8 cellular contexts compared by ENCODE assay signal in the genomic region with DNA sequence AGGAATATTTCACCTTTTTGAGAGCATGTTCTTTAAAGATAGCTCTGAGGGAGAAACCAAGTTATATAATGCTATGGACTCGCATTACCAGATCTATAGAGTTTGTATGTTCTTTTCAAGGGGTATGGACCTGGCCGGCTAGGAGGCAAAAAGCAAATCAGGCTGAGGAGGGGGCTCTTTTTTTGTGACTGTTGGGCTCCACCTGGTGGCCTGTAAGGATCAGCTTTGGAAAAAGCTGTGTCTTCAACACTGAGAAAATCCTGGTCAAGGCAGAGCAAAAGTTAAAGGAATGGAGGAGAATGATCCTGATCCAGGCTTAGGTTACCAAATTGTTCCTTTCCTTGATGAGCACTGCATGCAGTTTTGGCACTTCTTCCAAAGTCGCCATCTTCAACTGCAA.
DNase-seq lines count a peak whose midpoint lies in the region; ATAC-seq and TF ChIP-seq lines count a peak whose summit lies in the region.

No MANE protein-coding gene starts in this region.

- TF ChIP-seq CTCF in Caco-2 (IDR thresholded peaks at IDR 0.05; ENCODE audit: insufficient read depth in 1 of 2, low read depth in 1 of 2, low read length in 1 of 2, severe bottlenecking in 1 of 2, unreplicated experiment in 1 of 2) (peak in 1 of 2 experiments; percentile 65), HEK293 (tag by site-specific recombination; IDR thresholded peaks at IDR 0.05) (peak; percentile 54; the same call in 1 of the 2 replicates), neural cell (IDR thresholded peaks at IDR 0.05; ENCODE audit: poor library complexity, severe bottlenecking) (peak; percentile 60)

- DNase-seq in Caco-2 (peak; percentile 27 to 36), SK-MEL-5 (ENCODE audit: low read depth, low spot score) (peak; percentile 65), epidermal melanocyte (ENCODE audit: insufficient read length, low spot score) (peak; percentile 47), cortex of kidney (lab: John Stamatoyannopoulos, UW) (no peak), middle frontal gyrus (ENCODE audit: extremely low spot score, low spot score) (no peak)
- no peak for DNase-seq in effector memory CD8-positive, alpha-beta T cell

- no peaks in the 10 kb centered on the region for H3K9me3 ChIP-seq in Caco-2
- no peaks in the 10 kb centered on the region for H3K9me3 ChIP-seq in HEK293 (ENCODE audit: control insufficient read depth, insufficient read depth, low read depth, low read length)
- no peaks in the 10 kb centered on the region for H3K9me3 ChIP-seq in neural cell (ENCODE audit: low read length)

- H3K36me3 ChIP-seq in Caco-2 (ENCODE audit: control insufficient read depth, insufficient read depth, low read length) (no peaks in the 10 kb centered on the region), HEK293 (ENCODE audit: control insufficient read depth in 2 of 2, insufficient read depth in 1 of 2, low read length in 2 of 2) (no peaks in the 10 kb centered on the region), neural cell (ENCODE audit: insufficient read depth, low read length) (no peaks in the 10 kb centered on the region)

- H3K4me3 Mint-ChIP-seq in Caco-2 (ENCODE audit: unreplicated experiment) = no peak overlapping the region
- H3K4me3 Mint-ChIP-seq in effector memory CD8-positive, alpha-beta T cell = no peak overlapping the region

- in situ Hi-C loops in SK-MEL-5 (cut with HindIII; ENCODE audit: low pct_unique_long_range_greater_than_20kb, low sequenced_read_pairs) = no loop called here

- no peak overlapping the region for H3K4me2 ChIP-seq in neural cell (ENCODE audit: low read length)

- intact Hi-C loops in Caco-2 (cut with micrococcal nuclease; ENCODE audit: unreplicated experiment) = loop anchor here (1.0 to 5.0 kb wide), 3 partner anchors 185 to 236 kb away; no protein-coding TSS in a partner anchor

- no peak for ATAC-seq in effector memory CD8-positive, alpha-beta T cell (replicated peaks)

- no peak overlapping the region for H2AFZ ChIP-seq in neural cell (ENCODE audit: low read depth, low read length)

- H4K20me1 ChIP-seq in neural cell (ENCODE audit: insufficient read depth) = no peaks in the 10 kb centered on the region

- H3K9me3 Mint-ChIP-seq in Caco-2 (ENCODE audit: unreplicated experiment) = no peaks in the 10 kb centered on the region
- no peaks in the 10 kb centered on the region for H3K9me3 Mint-ChIP-seq in effector memory CD8-positive, alpha-beta T cell

- no peak overlapping the region for H3K27ac Mint-ChIP-seq in Caco-2 (ENCODE audit: unreplicated experiment)
- no peak overlapping the region for H3K27ac Mint-ChIP-seq in effector memory CD8-positive, alpha-beta T cell

- TF ChIP-seq EP300 in neural cell (conservative IDR thresholded peaks at IDR 0.05; ENCODE audit: poor library complexity, severe bottlenecking) = no peak

- TF ChIP-seq RAD21 in neural cell (conservative IDR thresholded peaks at IDR 0.05) = peak; percentile 59

- H3K79me2 ChIP-seq in neural cell (replicated peaks; ENCODE audit: insufficient read depth, low read length) = no peaks in the 10 kb centered on the region

- H3K36me3 Mint-ChIP-seq in Caco-2 (ENCODE audit: insufficient read depth, unreplicated experiment) = no peaks in the 10 kb centered on the region
- no peaks in the 10 kb centered on the region for H3K36me3 Mint-ChIP-seq in effector memory CD8-positive, alpha-beta T cell (ENCODE audit: insufficient read depth)

- POLR2A ChIA-PET in Caco-2 (lab: Charles Lee) = no interaction called here
- POLR2A ChIA-PET in HEK293 (lab: Yijun Ruan, JAX) = interaction anchor here (1.0 kb wide), 1 partner anchor 217 kb away, joined by 4 read pairs; no protein-coding TSS in a partner anchor

- H3K9me2 ChIP-seq in neural cell (ENCODE audit: insufficient read depth, low read length) = no peaks in the 10 kb centered on the region

- no peak overlapping the region for H3K4me3 ChIP-seq in Caco-2 (ENCODE audit: low read depth, low read length)
- H3K4me3 ChIP-seq in HEK293 (ENCODE audit: low read depth, low read length) = no peak overlapping the region
- no peak overlapping the region for H3K4me3 ChIP-seq in neural cell (ENCODE audit: low read length)

- CTCF ChIA-PET in Caco-2 (lab: Charles Lee) = interaction anchor here (0.6 to 1.5 kb wide), 5 partner anchors 23 to 236 kb away, joined by 3 to 8 read pairs (median 3); no protein-coding TSS in a partner anchor
- CTCF ChIA-PET in HEK293 (lab: Yijun Ruan, JAX) = interaction anchor here (0.6 to 5.2 kb wide), 24 partner anchors 11 to 401 kb away, joined by 3 to 85 read pairs (median 3); partner anchors contain the start of gene NPPC

- H3K9ac ChIP-seq in neural cell (ENCODE audit: low read length) = no peak overlapping the region

- H3K27ac ChIP-seq in HEK293 (ENCODE audit: extremely low read depth, low read depth, low read length) (no peak overlapping the region), neural cell (ENCODE audit: low read length) (no peak overlapping the region)

- H3K27me3 ChIP-seq in Caco-2 (replicated peaks; ENCODE audit: control insufficient read depth, insufficient read depth, low read length) = no peaks in the 10 kb centered on the region
- no peaks in the 10 kb centered on the region for H3K27me3 ChIP-seq in neural cell (ENCODE audit: insufficient read depth, low read depth, low read length)

- BruUV-seq in Caco-2 (replicated peaks; lab: Mats Ljungman, UMichigan) = no TSS peak

- H3K4me1 Mint-ChIP-seq in Caco-2 (ENCODE audit: low read depth, unreplicated experiment) = no peaks in the 10 kb centered on the region
- H3K4me1 Mint-ChIP-seq in effector memory CD8-positive, alpha-beta T cell (ENCODE audit: low read depth in 2 of 2) = peaks cover 3 to 4% of the 10 kb centered on the region in 2 donors

- no peaks in the 10 kb centered on the region for H3F3A ChIP-seq in neural cell (ENCODE audit: insufficient read depth, low read length, poor library complexity, severe bottlenecking)

- no peaks in the 10 kb centered on the region for H3K4me1 ChIP-seq in Caco-2
- no peaks in the 10 kb centered on the region for H3K4me1 ChIP-seq in HEK293 (ENCODE audit: control insufficient read depth, insufficient read depth, low read length)

- no peaks in the 10 kb centered on the region for H3K27me3 Mint-ChIP-seq in Caco-2 (ENCODE audit: insufficient read depth, unreplicated experiment)
- H3K27me3 Mint-ChIP-seq in effector memory CD8-positive, alpha-beta T cell = no peaks in the 10 kb centered on the region

TF ChIP-seq in HEK293, 187 proteins besides CTCF, POLR2A, EP300 and RAD21:
- TF ChIP-seq ZNF660 (tag by site-specific recombination; IDR thresholded peaks at IDR 0.05) (0 out of 2 replicates have a peak, but pooled peaks have one; percentile 42), ZNF654 (tag by site-specific recombination; IDR thresholded peaks at IDR 0.05; ENCODE audit: low read depth) (peak; percentile 70), ZNF521 (tag by site-specific recombination; IDR thresholded peaks at IDR 0.05) (no peak), ZNF624 (tag by site-specific recombination; IDR thresholded peaks at IDR 0.05) (no peak), ZNF221 (tag by site-specific recombination; IDR thresholded peaks at IDR 0.05; ENCODE audit: borderline replicate concordance) (no peak)

TF ChIP-seq in neural cell, 6 proteins besides CTCF, POLR2A, EP300 and RAD21:
- peak; percentile 68 for TF ChIP-seq SMC3 (conservative IDR thresholded peaks at IDR 0.05; ENCODE audit: poor library complexity)
- no peak for TF ChIP-seq REST (IDR thresholded peaks at IDR 0.05; ENCODE audit: borderline replicate concordance)

Comparison
In these comparisons a context has a peak if more than half of its experiments do, and no peak if none do; other contexts are left out.
1. DNase-seq: peak in Caco-2 (2 of 2), SK-MEL-5 (single experiment) and epidermal melanocyte (single experiment); none in effector memory CD8-positive, alpha-beta T cell (0 of 3), cortex of kidney (single experiment) and middle frontal gyrus (single experiment).